ENCODE assay signal across 16 cellular contexts in genomic region chr17:81301195-81302144, GRCh38.
"Had no signal": no experiment of that assay in that cellular context is flagged by ENCODE, and none has a peak within 500 bp of the region (broad histone marks: within the 10 kb centered on the region; RNA-seq: fewer than 3 reads in every experiment).

No MANE protein-coding gene starts in this region.

- DNase-seq: activated CD4-positive, alpha-beta T cell treated with anti-CD3 and anti-CD28 coated beads, Interleukin-2, amount 10 ng/mL, durations not matched to agents 7 days and 5 days; activated CD8-positive, alpha-beta memory T cell treated with anti-CD3 and anti-CD28 coated beads, Interleukin-2, amount 50 U/mL, for 48 hours; activated gamma-delta T cell; activated T-cell treated with anti-CD3 and anti-CD28 coated beads, Interleukin-2, amount 50 U/mL, for 72 hours; cerebellar nuclear complex; effector memory CD4-positive, alpha-beta T cell; heart left ventricle; left cardiac atrium; naive thymus-derived CD4-positive, alpha-beta T cell; stimulated activated CD4-positive, alpha-beta T cell treated with anti-CD3 and anti-CD28 coated beads, Interleukin-4, amount 100 ng/mL, for 1 hour; stimulated activated naive B cell treated with anti-CD40 and anti-IgM and Interleukin-4, amounts not matched to agents 10 μg/mL and 1 μg/mL and 100 μg/mL, for 72 hours; tibial artery; uterus had no signal

- H3K4me1 ChIP-seq: uterus had no signal

- H3K4me3 Mint-ChIP-seq: activated CD4-positive, alpha-beta T cell treated with anti-CD3 and anti-CD28 coated beads, Interleukin-2, amount 10 ng/mL, durations not matched to agents 7 days and 5 days; activated T-cell treated with anti-CD3 and anti-CD28 coated beads, Interleukin-2, amount 50 U/mL, for 72 hours; naive thymus-derived CD4-positive, alpha-beta T cell; stimulated activated naive B cell treated with anti-CD40 and anti-IgM and Interleukin-4, amounts not matched to agents 10 μg/mL and 1 μg/mL and 100 μg/mL, for 72 hours had no signal

- ATAC-seq: activated naive CD4-positive, alpha-beta T cell treated with anti-CD3 and anti-CD28 coated beads, Interleukin-2, amount 50 U/mL, for 72 hours; naive thymus-derived CD4-positive, alpha-beta T cell; stimulated activated naive B cell treated with anti-CD40 and anti-IgM and Interleukin-4, amounts not matched to agents 10 μg/mL and 1 μg/mL and 100 μg/mL, for 72 hours had no signal

- H3K4me3 ChIP-seq: heart left ventricle, tibial artery, uterus had no signal

- H3K36me3 ChIP-seq: heart left ventricle, neutrophil, tibial artery, uterus had no signal

- H3K9me3 ChIP-seq: heart left ventricle, neutrophil, tibial artery, uterus had no signal

- H3K36me3 Mint-ChIP-seq: activated naive CD4-positive, alpha-beta T cell treated with anti-CD3 and anti-CD28 coated beads, Interleukin-2, amount 50 U/mL, for 72 hours; brain; naive thymus-derived CD4-positive, alpha-beta T cell; stimulated activated naive B cell treated with anti-CD40 and anti-IgM and Interleukin-4, amounts not matched to agents 10 μg/mL and 1 μg/mL and 100 μg/mL, for 72 hours had no signal

- H3K27me3 ChIP-seq: heart left ventricle, uterus had no signal

- H3K27ac Mint-ChIP-seq: activated CD4-positive, alpha-beta T cell treated with anti-CD3 and anti-CD28 coated beads, Interleukin-2, amount 10 ng/mL, durations not matched to agents 7 days and 5 days; activated naive CD4-positive, alpha-beta T cell treated with anti-CD3 and anti-CD28 coated beads, Interleukin-2, amount 50 U/mL, for 72 hours; activated T-cell treated with anti-CD3 and anti-CD28 coated beads, Interleukin-2, amount 50 U/mL, for 72 hours; stimulated activated naive B cell treated with anti-CD40 and anti-IgM and Interleukin-4, amounts not matched to agents 10 μg/mL and 1 μg/mL and 100 μg/mL, for 72 hours had no signal

- H3K27me3 Mint-ChIP-seq: activated CD4-positive, alpha-beta T cell treated with anti-CD3 and anti-CD28 coated beads, Interleukin-2, amount 10 ng/mL, durations not matched to agents 7 days and 5 days; brain had no signal

- H3K9me3 Mint-ChIP-seq: activated CD4-positive, alpha-beta T cell treated with anti-CD3 and anti-CD28 coated beads, Interleukin-2, amount 10 ng/mL, durations not matched to agents 7 days and 5 days; activated naive CD4-positive, alpha-beta T cell treated with anti-CD3 and anti-CD28 coated beads, Interleukin-2, amount 50 U/mL, for 72 hours; stimulated activated naive B cell treated with anti-CD40 and anti-IgM and Interleukin-4, amounts not matched to agents 10 μg/mL and 1 μg/mL and 100 μg/mL, for 72 hours had no signal

- H3K27ac ChIP-seq: heart left ventricle, neutrophil, tibial artery, uterus had no signal
